26 cellular contexts compared by ENCODE assay signal in genomic region chr2:104859310-104860130, GRCh38. TPM values are rescaled to one million over a fixed set of nuclear protein-coding genes. Genes with fewer than 3 reads are reported as not detected.
DNase-seq lines count a peak whose midpoint lies in the region; ATAC-seq and TF ChIP-seq lines count a peak whose summit lies in the region.
"Had no signal": no experiment of that assay in that cellular context is flagged by ENCODE, and none has a peak within 500 bp of the region (broad histone marks: within the 10 kb centered on the region; RNA-seq: fewer than 3 reads in every experiment).

No MANE protein-coding gene starts in this region.

- no peak for TF ChIP-seq CTCF in GM23338 (conservative IDR thresholded peaks at IDR 0.05; ENCODE audit: low read depth in 2 of 2)
- TF ChIP-seq CTCF in astrocyte of the cerebellum (IDR thresholded peaks at IDR 0.05; ENCODE audit: low read depth, low read length, missing control alignments), result no peak

- no peaks in the 10 kb centered on the region for H3K79me2 ChIP-seq in GM23338 (replicated peaks; ENCODE audit: insufficient read depth)

- POLR2A ChIA-PET in activated CD4-positive, alpha-beta memory T cell treated with anti-CD3 and anti-CD28 coated beads for 36 hours (lab: Charles Lee), result no interaction called here

- CTCF ChIA-PET in activated CD4-positive, alpha-beta memory T cell treated with anti-CD3 and anti-CD28 coated beads for 36 hours (lab: Charles Lee), result interaction anchor here (0.7 to 4.9 kb wide), 2 partner anchors 9 to 13 kb away, joined by 3 to 19 read pairs; no protein-coding TSS in a partner anchor

- H3K4me1 Mint-ChIP-seq in GM23338, result peaks cover 45% of the 10 kb centered on the region
- peaks cover 16% of the 10 kb centered on the region for H3K4me1 Mint-ChIP-seq in activated CD4-positive, alpha-beta memory T cell treated with anti-CD3 and anti-CD28 coated beads for 36 hours (ENCODE audit: low read depth)

- H3K4me3 ChIP-seq in GM23338 (no peak overlapping the region), astrocyte of the cerebellum (ENCODE audit: low read depth, low read length) (peak overlapping the region; percentile 67)
- H3K4me3 ChIP-seq: left ventricle myocardium inferior, mucosa of descending colon, pancreas, transverse colon had no signal

- H3K4me3 Mint-ChIP-seq in GM23338, result no peak overlapping the region; the same call in 2 of the 3 replicates
- H3K4me3 Mint-ChIP-seq in activated CD4-positive, alpha-beta memory T cell treated with anti-CD3 and anti-CD28 coated beads for 36 hours, result no peak overlapping the region
- H3K4me3 Mint-ChIP-seq: activated naive CD8-positive, alpha-beta T cell had no signal

- in situ Hi-C loops in astrocyte of the cerebellum (cut with HindIII; ENCODE audit: low sequenced_read_pairs), result no loop called here

- peaks cover 11% of the 10 kb centered on the region for H3K9me3 Mint-ChIP-seq in GM23338
- H3K9me3 Mint-ChIP-seq in activated CD4-positive, alpha-beta memory T cell treated with anti-CD3 and anti-CD28 coated beads for 36 hours, result peaks cover 2% of the 10 kb centered on the region

- H3K4me1 ChIP-seq in GM23338 (ENCODE audit: insufficient read depth), result peaks cover 54% of the 10 kb centered on the region
- H3K4me1 ChIP-seq: pancreas had no signal

- H3K27ac ChIP-seq in GM23338 (ENCODE audit: low read depth), result no peak overlapping the region
- H3K27ac ChIP-seq: left ventricle myocardium inferior, pancreas, transverse colon had no signal

- DNase-seq in GM23338 (ENCODE audit: low spot score) (peak; percentile 24), astrocyte of the cerebellum (ENCODE audit: low read depth) (no peak), kidney tubule cell (ENCODE audit: low spot score) (peak; percentile 44), superior temporal gyrus (ENCODE audit: extremely low spot score) (peak; percentile 81), nucleus accumbens (lab: John Stamatoyannopoulos, UW) (no peak)
- no peak for DNase-seq in activated CD4-positive, alpha-beta memory T cell treated with anti-CD3 and anti-CD28 coated beads for 36 hours
- DNase-seq: Calu3; left ventricle myocardium inferior; mucosa of descending colon; NCI-H1092 treated with DMSO at 0.1 percent for 48 hours; NCI-H2107; NCI-H774; pancreas; stimulated activated CD4-positive, alpha-beta T cell treated with anti-CD3 and anti-CD28 coated beads, Interleukin-1b, Interleukin-23, amount 100 ng/mL, for 48 hours; stimulated activated naive CD4-positive, alpha-beta T cell; T-helper 9 cell; transverse colon had no signal

- no peak overlapping the region for H3K4me2 ChIP-seq in GM23338

- H3K27ac Mint-ChIP-seq in GM23338, result no peak overlapping the region
- H3K27ac Mint-ChIP-seq in activated CD4-positive, alpha-beta memory T cell treated with anti-CD3 and anti-CD28 coated beads for 36 hours, result no peak overlapping the region
- H3K27ac Mint-ChIP-seq: activated naive CD8-positive, alpha-beta T cell had no signal

- H3K36me3 Mint-ChIP-seq in GM23338 (ENCODE audit: low read depth), result no peaks in the 10 kb centered on the region; the same call in 2 of the 3 replicates
- peaks cover 6% of the 10 kb centered on the region for H3K36me3 Mint-ChIP-seq in activated CD4-positive, alpha-beta memory T cell treated with anti-CD3 and anti-CD28 coated beads for 36 hours
- H3K36me3 Mint-ChIP-seq: activated naive CD8-positive, alpha-beta T cell had no signal

- H2AFZ ChIP-seq in GM23338, result no peak overlapping the region

- H3F3A ChIP-seq in GM23338 (replicated peaks; ENCODE audit: low read depth), result peaks cover 22% of the 10 kb centered on the region

- H3K27me3 ChIP-seq in GM23338 (ENCODE audit: insufficient read depth), result peaks cover 92% of the 10 kb centered on the region

- intact Hi-C loops in activated CD4-positive, alpha-beta memory T cell treated with anti-CD3 and anti-CD28 coated beads for 36 hours (cut with micrococcal nuclease), result no loop called here

- H3K36me3 ChIP-seq in GM23338 (ENCODE audit: insufficient read depth), result no peaks in the 10 kb centered on the region
- H3K36me3 ChIP-seq: left ventricle myocardium inferior, pancreas, transverse colon had no signal

- H3K9me2 ChIP-seq in GM23338 (ENCODE audit: insufficient read depth), result no peaks in the 10 kb centered on the region

- ATAC-seq in GM23338, result no peak
- ATAC-seq in HG03469 (IDR thresholded peaks at IDR 0.05; ENCODE audit: unreplicated experiment), result no peak
- ATAC-seq: activated CD4-positive, CD25-positive, alpha-beta regulatory T cell treated with anti-CD3 and anti-CD28 coated beads, Interleukin-2, amount 50 U/mL, for 24 hours; mucosa of descending colon; Panc1; pancreas had no signal

- peaks cover 16% of the 10 kb centered on the region for H4K20me1 ChIP-seq in GM23338 (replicated peaks; ENCODE audit: insufficient read depth)

- peaks cover 82% of the 10 kb centered on the region for H3K27me3 Mint-ChIP-seq in GM23338 (ENCODE audit: insufficient read depth, low read depth, poor library complexity)
- H3K27me3 Mint-ChIP-seq in activated CD4-positive, alpha-beta memory T cell treated with anti-CD3 and anti-CD28 coated beads for 36 hours, result peaks cover 64% of the 10 kb centered on the region

TF ChIP-seq in GM23338, 12 proteins besides CTCF, POLR2A, EP300 and RAD21:
- TF ChIP-seq JUNB (IDR thresholded peaks at IDR 0.05; ENCODE audit: unreplicated experiment) (no peak), POLR2AphosphoS5 (IDR thresholded peaks at IDR 0.05; ENCODE audit: low read depth) (no peak), EZH2 (IDR thresholded peaks at IDR 0.05; ENCODE audit: low read depth, unreplicated experiment) (peak; percentile 57), STAT1 (IDR thresholded peaks at IDR 0.05; ENCODE audit: unreplicated experiment) (no peak), ETS1 (IDR thresholded peaks at IDR 0.05) (no peak), EZH2phosphoT487 (IDR thresholded peaks at IDR 0.05; ENCODE audit: unreplicated experiment) (no peak)

RNA-seq across cellular contexts. Expression of gene POU3F3, which starts 5.6 kb away (rescaled TPM):
- total RNA-seq in GM23338 (2014; rRNA removed; shearing (Covaris generic)), result 0.24 TPM in 1 of 2 replicates, not detected in the other
- polyA plus RNA-seq in GM23338 (2016; fragmentation: Nextera tagmentation; extraction: Ambion mirVana), result 0.06 and 0.14 TPM in 2 replicates
- total RNA-seq in activated CD4-positive, alpha-beta memory T cell treated with anti-CD3 and anti-CD28 coated beads for 36 hours, result not detected
- total RNA-seq: bronchial epithelial cell, Calu3, dermis microvascular lymphatic vessel endothelial cell, HT1080, LHCN-M2, pancreas had no signal
- polyA plus RNA-seq: BJ, pancreas had no signal

Comparison
In these comparisons a context has a peak if more than half of its experiments do, and no peak if none do; other contexts are left out.
1. DNase-seq: peak in GM23338 (single experiment), kidney tubule cell (single experiment) and superior temporal gyrus (single experiment); none in astrocyte of the cerebellum (single experiment), nucleus accumbens (0 of 56) and activated CD4-positive, alpha-beta memory T cell treated with anti-CD3 and anti-CD28 coated beads for 36 hours (single experiment).